ENCODE assay signal across 1 cellular context in the genomic region with DNA sequence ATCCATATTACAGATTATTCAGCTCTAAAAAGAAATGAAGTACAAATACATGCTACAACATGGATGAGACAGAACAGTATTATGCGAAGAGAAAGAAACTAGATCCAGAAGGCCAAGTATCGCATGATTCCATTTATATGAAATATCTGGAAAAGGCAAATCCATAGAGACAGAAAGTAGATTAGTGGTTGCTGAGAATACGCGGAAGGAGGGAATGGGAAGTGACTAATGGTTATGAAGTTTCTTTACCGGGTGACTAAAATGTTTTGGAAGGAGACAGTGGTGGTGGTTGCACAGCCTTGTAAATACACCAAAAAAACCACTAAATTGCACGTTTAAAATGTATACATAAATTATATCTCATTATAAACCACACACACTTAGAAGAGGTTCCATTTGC.
TF ChIP-seq lines count a peak whose summit lies in the region.

No MANE protein-coding gene starts in this region.

TF ChIP-seq in IMR-90, 13 proteins besides CTCF, POLR2A, EP300 and RAD21:
- TF ChIP-seq SMC3 (IDR thresholded peaks at IDR 0.05; ENCODE audit: low read depth, low read length) (no peak), MAFK (IDR thresholded peaks at IDR 0.05; ENCODE audit: low read depth, low read length) (no peak), RFX5 (IDR thresholded peaks at IDR 0.05; ENCODE audit: low read depth, low read length) (no peak), CEBPB (IDR thresholded peaks at IDR 0.05; ENCODE audit: low read depth, low read length) (no peak), BHLHE40 (IDR thresholded peaks at IDR 0.05; ENCODE audit: low read depth, low read length) (no peak), FOS (IDR thresholded peaks at IDR 0.05; ENCODE audit: low read depth, low read length) (no peak), MAZ (IDR thresholded peaks at IDR 0.05; ENCODE audit: borderline replicate concordance, low read depth, low read length) (no peak), RCOR1 (IDR thresholded peaks at IDR 0.05; ENCODE audit: insufficient replicate concordance, low read length) (no peak), CHD1 (IDR thresholded peaks at IDR 0.05; ENCODE audit: low read depth, low read length) (no peak), MXI1 (IDR thresholded peaks at IDR 0.05; ENCODE audit: borderline replicate concordance, low read depth, low read length) (no peak), NFE2L2 (IDR thresholded peaks at IDR 0.05; ENCODE audit: low read depth, low read length) (no peak)
- TF ChIP-seq, protein P1, sequence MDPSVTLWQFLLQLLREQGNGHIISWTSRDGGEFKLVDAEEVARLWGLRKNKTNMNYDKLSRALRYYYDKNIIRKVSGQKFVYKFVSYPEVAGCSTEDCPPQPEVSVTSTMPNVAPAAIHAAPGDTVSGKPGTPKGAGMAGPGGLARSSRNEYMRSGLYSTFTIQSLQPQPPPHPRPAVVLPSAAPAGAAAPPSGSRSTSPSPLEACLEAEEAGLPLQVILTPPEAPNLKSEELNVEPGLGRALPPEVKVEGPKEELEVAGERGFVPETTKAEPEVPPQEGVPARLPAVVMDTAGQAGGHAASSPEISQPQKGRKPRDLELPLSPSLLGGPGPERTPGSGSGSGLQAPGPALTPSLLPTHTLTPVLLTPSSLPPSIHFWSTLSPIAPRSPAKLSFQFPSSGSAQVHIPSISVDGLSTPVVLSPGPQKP (IDR thresholded peaks at IDR 0.05; ENCODE audit: borderline replicate concordance, low read depth, low read length), result no peak
- TF ChIP-seq, protein P2, sequence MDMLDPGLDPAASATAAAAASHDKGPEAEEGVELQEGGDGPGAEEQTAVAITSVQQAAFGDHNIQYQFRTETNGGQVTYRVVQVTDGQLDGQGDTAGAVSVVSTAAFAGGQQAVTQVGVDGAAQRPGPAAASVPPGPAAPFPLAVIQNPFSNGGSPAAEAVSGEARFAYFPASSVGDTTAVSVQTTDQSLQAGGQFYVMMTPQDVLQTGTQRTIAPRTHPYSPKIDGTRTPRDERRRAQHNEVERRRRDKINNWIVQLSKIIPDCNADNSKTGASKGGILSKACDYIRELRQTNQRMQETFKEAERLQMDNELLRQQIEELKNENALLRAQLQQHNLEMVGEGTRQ (IDR thresholded peaks at IDR 0.05; ENCODE audit: low read depth, low read length), result no peak
TF ChIP-seq in IMR-90: peak in this region for 0.
